11 cellular contexts compared by ENCODE assay signal in genomic region chr3:120855665-120856437, GRCh38. TPM values are rescaled to one million over a fixed set of nuclear protein-coding genes. Genes with fewer than 3 reads are reported as not detected.
A peak's percentile ranks its signal among the peaks of the same experiment; 100 is the strongest.
DNase-seq lines count a peak whose midpoint lies in the region; ATAC-seq, FAIRE-seq and TF ChIP-seq lines count a peak whose summit lies in the region.
"Had no signal": no experiment of that assay in that cellular context is flagged by ENCODE, and none has a peak within 500 bp of the region (broad histone marks: within the 10 kb centered on the region; RNA-seq: fewer than 3 reads in every experiment).

No MANE protein-coding gene starts in this region.

- H2BK15ac ChIP-seq in mesendoderm (replicated peaks; ENCODE audit: low read depth), result no peak overlapping the region

- TF ChIP-seq CTCF in gastrocnemius medialis (IDR thresholded peaks at IDR 0.05 in 4 of 5, conservative IDR thresholded peaks at IDR 0.05 in 1 of 5), result no peak
- TF ChIP-seq CTCF in MM.1S (IDR thresholded peaks at IDR 0.05; ENCODE audit: low read length), result no peak

- H3K9me2 ChIP-seq in MM.1S (replicated peaks; ENCODE audit: insufficient read depth, low read length), result no peaks in the 10 kb centered on the region

- H3K18ac ChIP-seq in mesendoderm (ENCODE audit: low read length), result no peak overlapping the region

- H3K4ac ChIP-seq in mesendoderm (ENCODE audit: low read depth, low read length), result no peak overlapping the region

- H3K9me3 ChIP-seq in gastrocnemius medialis (no peaks in the 10 kb centered on the region), MM.1S (replicated peaks; ENCODE audit: insufficient read depth, low read length) (no peaks in the 10 kb centered on the region)

- H2BK5ac ChIP-seq in mesendoderm (ENCODE audit: low read length), result no peak overlapping the region

- no peak overlapping the region for H3K23ac ChIP-seq in mesendoderm (ENCODE audit: low read length)

- no peaks in the 10 kb centered on the region for H4K20me1 ChIP-seq in MM.1S (ENCODE audit: insufficient read depth, low read length)

- ATAC-seq in gastrocnemius medialis, result no peak

- H3K4me3 ChIP-seq in mesendoderm (ENCODE audit: low read length) (no peak overlapping the region), gastrocnemius medialis (no peak overlapping the region), MM.1S (ENCODE audit: low read length) (no peak overlapping the region)

- H3K79me1 ChIP-seq in mesendoderm (ENCODE audit: low read length), result no peaks in the 10 kb centered on the region

- no peak overlapping the region for H2AK5ac ChIP-seq in mesendoderm (ENCODE audit: low read length)

- H3F3A ChIP-seq in MM.1S (ENCODE audit: insufficient read depth, low read length), result no peaks in the 10 kb centered on the region

- H2AFZ ChIP-seq in MM.1S (ENCODE audit: low read length), result no peak overlapping the region

- WGBS in mesendoderm (ENCODE audit: extremely low coverage, insufficient coverage, low lambda C conversion rate), result no CpG with 5 or more reads among the region's 7 CpGs

- H3K9ac ChIP-seq in mesendoderm (ENCODE audit: low read length), result no peak overlapping the region
- no peak overlapping the region for H3K9ac ChIP-seq in MM.1S (ENCODE audit: low read length)

- H3K27me3 ChIP-seq in mesendoderm (ENCODE audit: insufficient read depth, low read length, poor library complexity), result no peaks in the 10 kb centered on the region
- no peaks in the 10 kb centered on the region for H3K27me3 ChIP-seq in gastrocnemius medialis
- H3K27me3 ChIP-seq in MM.1S (replicated peaks; ENCODE audit: insufficient read depth, low read length), result no peaks in the 10 kb centered on the region

- TF ChIP-seq POLR2A in gastrocnemius medialis (IDR thresholded peaks at IDR 0.05), result no peak

- H3K36me3 ChIP-seq in mesendoderm (ENCODE audit: control insufficient read depth, insufficient read depth, low read length), result no peaks in the 10 kb centered on the region
- no peaks in the 10 kb centered on the region for H3K36me3 ChIP-seq in gastrocnemius medialis
- H3K36me3 ChIP-seq in MM.1S (replicated peaks; ENCODE audit: insufficient read depth, low read length), result no peaks in the 10 kb centered on the region

- H3K4me1 ChIP-seq in mesendoderm (ENCODE audit: control insufficient read depth, low read depth, low read length), result peaks cover 2% of the 10 kb centered on the region
- no peaks in the 10 kb centered on the region for H3K4me1 ChIP-seq in gastrocnemius medialis
- no peaks in the 10 kb centered on the region for H3K4me1 ChIP-seq in MM.1S (ENCODE audit: low read length)

- H3K4me2 ChIP-seq in mesendoderm (ENCODE audit: low read length) (no peak overlapping the region), MM.1S (ENCODE audit: low read depth, low read length) (no peak overlapping the region)

- H4K8ac ChIP-seq in mesendoderm (ENCODE audit: low read depth, low read length), result no peak overlapping the region

- intact Hi-C loops in gastrocnemius medialis (cut with DNase I; ENCODE audit: low total_unique reads), result no loop called here

- H3K79me2 ChIP-seq in mesendoderm (ENCODE audit: control insufficient read depth, insufficient read depth, low read length), result no peaks in the 10 kb centered on the region
- no peaks in the 10 kb centered on the region for H3K79me2 ChIP-seq in MM.1S (ENCODE audit: low read length)

- FAIRE-seq in HTR-8/SVneo (lab: Jason Lieb, UNC), result no peak
- FAIRE-seq: RCC 7860 had no signal

- DNase-seq in AG08395 (ENCODE audit: low spot score) (peak; percentile 88), HTR-8/SVneo (ENCODE audit: insufficient read length, low spot score) (peak; percentile 27), cerebellar cortex (ENCODE audit: low spot score) (peak; percentile 94), mesendoderm (peak; percentile 38), gastrocnemius medialis (no peak), mucosa of gallbladder (ENCODE audit: low spot score) (no peak), MM.1S (no peak)
- no peak for DNase-seq in stimulated activated naive CD4-positive, alpha-beta T cell (lab: John Stamatoyannopoulos, UW)
- DNase-seq: activated T-cell treated with anti-CD3 and anti-CD28 coated beads, Interleukin-2, amount 50 U/mL, for 1 hour had no signal

- H3K27ac ChIP-seq in mesendoderm (ENCODE audit: low read depth, low read length), result no peak overlapping the region
- no peak overlapping the region for H3K27ac ChIP-seq in gastrocnemius medialis
- no peak overlapping the region for H3K27ac ChIP-seq in MM.1S (ENCODE audit: low read length)

- no peak overlapping the region for H4K5ac ChIP-seq in mesendoderm (ENCODE audit: low read length)

- no peak overlapping the region for H2BK120ac ChIP-seq in mesendoderm (ENCODE audit: low read depth, low read length)

- in situ Hi-C loops in gastrocnemius medialis (cut with MboI; ENCODE audit: low sequenced_read_pairs in 4 of 4), result no loop called here

- H3K56ac ChIP-seq in mesendoderm (ENCODE audit: low read length), result no peak overlapping the region

RNA-seq across cellular contexts. Expression of gene STXBP5L, which starts 52.2 kb away (rescaled TPM):
- 0.56 TPM for polyA plus RNA-seq in mesendoderm (2013, experiment 1 of 2)
- polyA plus RNA-seq in mesendoderm (2013, experiment 2 of 2), result 0.50 TPM
- total RNA-seq in gastrocnemius medialis (not detected), mucosa of gallbladder (0.35 TPM)
- total RNA-seq: pulmonary artery endothelial cell had no signal

Comparison
In these comparisons a context has a peak if more than half of its experiments do, and no peak if none do; other contexts are left out.
1. DNase-seq: peak in AG08395 (single experiment), HTR-8/SVneo (single experiment), cerebellar cortex (single experiment) and mesendoderm (single experiment); none in gastrocnemius medialis (0 of 2), stimulated activated naive CD4-positive, alpha-beta T cell (0 of 6), mucosa of gallbladder (single experiment) and MM.1S (single experiment).